Comparison of ENCODE assay signal across 1 cellular context in genomic region chr17:48492401-48493298, GRCh38.
TF ChIP-seq lines count a peak whose summit lies in the region.

No MANE protein-coding gene starts in this region.

TF ChIP-seq in K562, 482 proteins besides CTCF, POLR2A, EP300 and RAD21 (continued from another document and continues in another):
- TF ChIP-seq ZNF518B (CRISPR knock-in tag; IDR thresholded peaks at IDR 0.05) (no peak), GABPA (tag; conservative IDR thresholded peaks at IDR 0.05; ENCODE audit: low read depth) (peak; percentile 42), ZNF398 (CRISPR knock-in tag; IDR thresholded peaks at IDR 0.05) (no peak), ZNF384 (IDR thresholded peaks at IDR 0.05; ENCODE audit: low read depth, low read length) (peak; percentile 59; the same call in 1 of the 2 replicates), MYC (IDR thresholded peaks at IDR 0.05; ENCODE audit: low read depth, low read length) (peak; percentile 58; the same call in 1 of the 2 replicates), MYC (CRISPR knock-in tag; IDR thresholded peaks at IDR 0.05; ENCODE audit: borderline replicate concordance, low read depth) (peak; percentile 64; the same call in 1 of the 2 replicates), RREB1 (CRISPR knock-in tag; IDR thresholded peaks at IDR 0.05) (peak; percentile 53; the same call in 1 of the 2 replicates), NFRKB (IDR thresholded peaks at IDR 0.05; ENCODE audit: low read depth) (peak; percentile 40; the same call in 1 of the 2 replicates), ATF4 (CRISPR knock-in tag; IDR thresholded peaks at IDR 0.05) (0 out of 2 replicates have a peak, but pooled peaks have one; percentile 11), MGA (IDR thresholded peaks at IDR 0.05) (peak; percentile 55), RB1 (IDR thresholded peaks at IDR 0.05; ENCODE audit: low read depth) (peak; percentile 98), ZNF175 (CRISPR knock-in tag; IDR thresholded peaks at IDR 0.05; ENCODE audit: low read depth) (peak; percentile 70; the same call in 1 of the 2 replicates), MEIS2 (IDR thresholded peaks at IDR 0.05; ENCODE audit: partially characterized antibody) (peak; percentile 99), POLR2G (IDR thresholded peaks at IDR 0.05; ENCODE audit: low read depth, low read length) (peak; percentile 84), MNT (conservative IDR thresholded peaks at IDR 0.05) (0 out of 4 replicates have a peak, but pooled peaks of 1 of the 2 experiments have one; percentile 44), CCNT2 (IDR thresholded peaks at IDR 0.05; ENCODE audit: borderline replicate concordance, extremely low read depth, insufficient read length, low read depth, low read length) (peak; percentile 94), BCL6 (CRISPR knock-in tag; IDR thresholded peaks at IDR 0.05) (no peak), ZFX (CRISPR knock-in tag; IDR thresholded peaks at IDR 0.05) (peak; percentile 86), ZNF695 (CRISPR knock-in tag; IDR thresholded peaks at IDR 0.05) (no peak), ZNF24 (IDR thresholded peaks at IDR 0.05) (peak; percentile 53; the same call in 1 of the 2 replicates), EGR1 (conservative IDR thresholded peaks at IDR 0.05) (0 out of 2 replicates have a peak, but pooled peaks have one; percentile 10), PHF8 (IDR thresholded peaks at IDR 0.05; ENCODE audit: borderline replicate concordance, low read length) (peak; percentile 23; the same call in 1 of the 2 replicates), L3MBTL2 (IDR thresholded peaks at IDR 0.05) (peak; percentile 76), ZKSCAN3 (CRISPR knock-in tag; IDR thresholded peaks at IDR 0.05) (0 out of 2 replicates have a peak, but pooled peaks have one; percentile 16), DACH1 (IDR thresholded peaks at IDR 0.05; ENCODE audit: partially characterized antibody) (peak; percentile 18), POLR2AphosphoS5 (IDR thresholded peaks at IDR 0.05; ENCODE audit: control insufficient read depth, insufficient read depth, low read depth, low read length) (0 out of 2 replicates have a peak, but pooled peaks have one; percentile 17), NONO (IDR thresholded peaks at IDR 0.05; ENCODE audit: low read depth in 2 of 2, low read length in 1 of 2) (peak in 1 of 2 experiments; percentile 50; a peak in 1 of 4 replicates), ZNF197 (CRISPR knock-in tag; IDR thresholded peaks at IDR 0.05; ENCODE audit: low read depth) (0 out of 2 replicates have a peak, but pooled peaks have one; percentile 49)
